In genomic region chr7:54090652-54091213, GRCh38 we compare ENCODE assay signal across 1 cellular context.
A peak's percentile ranks its signal among the peaks of the same experiment; 100 is the strongest.
TF ChIP-seq lines count a peak whose summit lies in the region.

No MANE protein-coding gene starts in this region.

TF ChIP-seq in H1, 55 proteins besides CTCF, POLR2A, EP300 and RAD21 (continued from another document):
- peak; percentile 50 for TF ChIP-seq E2F6 (IDR thresholded peaks at IDR 0.05)
- peak; percentile 23 for TF ChIP-seq NANOG (IDR thresholded peaks at IDR 0.05; ENCODE audit: insufficient read depth, low read depth, low read length, poor library complexity, severe bottlenecking)
